15 cellular contexts compared by ENCODE assay signal in the genomic region with DNA sequence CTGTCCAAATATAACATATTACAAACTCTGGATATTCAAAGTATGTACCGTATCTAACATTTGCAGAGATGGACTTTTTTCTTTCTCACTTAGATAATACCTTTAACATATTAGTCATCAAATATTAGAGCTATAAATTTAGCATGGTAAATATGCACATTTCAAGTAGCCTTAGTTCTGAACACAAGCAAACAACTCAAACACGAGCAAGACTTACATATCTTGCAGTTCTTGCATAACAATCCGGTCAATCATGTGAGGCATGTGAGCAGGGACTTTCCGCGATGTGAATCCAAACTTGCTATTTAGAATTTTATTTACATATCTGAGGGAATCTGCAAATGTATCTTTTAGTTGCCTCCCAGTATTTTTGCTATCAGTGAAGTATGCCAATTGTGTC. TPM values are rescaled to one million over a fixed set of nuclear protein-coding genes. Genes with fewer than 3 reads are reported as not detected.
A peak's percentile ranks its signal among the peaks of the same experiment; 100 is the strongest.
DNase-seq lines count a peak whose midpoint lies in the region; TF ChIP-seq lines count a peak whose summit lies in the region.
"Had no signal": no experiment of that assay in that cellular context is flagged by ENCODE, and none has a peak within 500 bp of the region (broad histone marks: within the 10 kb centered on the region; RNA-seq: fewer than 3 reads in every experiment).

No MANE protein-coding gene starts in this region.

- H3K4me3 Mint-ChIP-seq in mesothelial cell of epicardium = no peak overlapping the region
- H3K4me3 Mint-ChIP-seq: CD8-positive, alpha-beta T cell had no signal

- no peak for TF ChIP-seq POLR2A in prostate gland (IDR thresholded peaks at IDR 0.05)

- DNase-seq in EH (ENCODE audit: low read depth) (peak; percentile 15), amniotic epithelial cell (ENCODE audit: low read depth) (peak; percentile 55), fibroblast of villous mesenchyme (ENCODE audit: low read depth) (peak; percentile 56), prostate gland (ENCODE audit: low spot score) (peak; percentile 48), germinal center (ENCODE audit: low spot score) (no peak), activated gamma-delta T cell treated with Interleukin-2 at 50 U/mL for 16 hours (no peak), mesothelial cell of epicardium (ENCODE audit: low spot score in 2 of 2, unreplicated experiment in 2 of 2) (no peak)
- DNase-seq: BE2C; CD8-positive, alpha-beta T cell; Karpas-422; NCI-H1417; NCI-H1930; NCI-H524; RPMI8226 had no signal

- H3K4me3 ChIP-seq in fibroblast of villous mesenchyme (ENCODE audit: low read depth, low read length) (no peak overlapping the region), prostate gland (no peak overlapping the region)

- TF ChIP-seq CTCF in fibroblast of villous mesenchyme (IDR thresholded peaks at IDR 0.05; ENCODE audit: insufficient read depth, low read depth, low read length) (no peak), prostate gland (IDR thresholded peaks at IDR 0.05) (no peak), mesothelial cell of epicardium (IDR thresholded peaks at IDR 0.05; ENCODE audit: unreplicated experiment) (no peak)

- no peaks in the 10 kb centered on the region for H3K27me3 Mint-ChIP-seq in mesothelial cell of epicardium (ENCODE audit: low read depth)

- no peak overlapping the region for H3K27ac Mint-ChIP-seq in mesothelial cell of epicardium
- H3K27ac Mint-ChIP-seq: CD8-positive, alpha-beta T cell had no signal

- peaks cover 14% of the 10 kb centered on the region for H3K36me3 Mint-ChIP-seq in mesothelial cell of epicardium

- no peaks in the 10 kb centered on the region for H3K9me3 ChIP-seq in prostate gland
- H3K9me3 ChIP-seq: BE2C had no signal

- H3K4me1 Mint-ChIP-seq in mesothelial cell of epicardium = peaks cover 25% of the 10 kb centered on the region

- no peaks in the 10 kb centered on the region for H3K9me3 Mint-ChIP-seq in mesothelial cell of epicardium
- H3K9me3 Mint-ChIP-seq: CD8-positive, alpha-beta T cell had no signal

- H3K4me1 ChIP-seq in prostate gland (replicated peaks) = peaks cover 3% of the 10 kb centered on the region
- H3K4me1 ChIP-seq: BE2C had no signal

- 51% methylated on average over 5 of the region's 5 CpGs for WGBS in prostate gland

- H3K36me3 ChIP-seq in prostate gland = no peaks in the 10 kb centered on the region
- H3K36me3 ChIP-seq: BE2C had no signal

- H3K27ac ChIP-seq in prostate gland = peak overlapping the region in 1 of 2 donors; percentile 26

- intact Hi-C loops in prostate gland (cut with DNase I) = loop anchor here (10.0 kb wide), 1 partner anchor 267 kb away; no protein-coding TSS in a partner anchor

- no peaks in the 10 kb centered on the region for H3K27me3 ChIP-seq in prostate gland (replicated peaks; ENCODE audit: insufficient read depth)
- H3K27me3 ChIP-seq: BE2C had no signal

RNA-seq across cellular contexts. Expression of a gene that starts 22.1 kb away (rescaled TPM):
- total RNA-seq in fibroblast of villous mesenchyme = under 0.01 and 0.32 TPM in 2 replicates
- 10 to 100 TPM in 1 of 2 donors, not detected in 1; 14.0 TPM for total RNA-seq in prostate gland
- 0.14 to 0.16 TPM (median 0.16 TPM) in 3 replicates for total RNA-seq in mesothelial cell of epicardium
- total RNA-seq: HepG2 had no signal

Comparison
In these comparisons a context has a peak if more than half of its experiments do, and no peak if none do; other contexts are left out.
1. DNase-seq: peak in EH (single experiment), amniotic epithelial cell (single experiment), fibroblast of villous mesenchyme (single experiment) and prostate gland (single experiment); none in germinal center (single experiment), activated gamma-delta T cell treated with Interleukin-2 at 50 U/mL for 16 hours (single experiment) and mesothelial cell of epicardium (0 of 2).